In the genomic region with DNA sequence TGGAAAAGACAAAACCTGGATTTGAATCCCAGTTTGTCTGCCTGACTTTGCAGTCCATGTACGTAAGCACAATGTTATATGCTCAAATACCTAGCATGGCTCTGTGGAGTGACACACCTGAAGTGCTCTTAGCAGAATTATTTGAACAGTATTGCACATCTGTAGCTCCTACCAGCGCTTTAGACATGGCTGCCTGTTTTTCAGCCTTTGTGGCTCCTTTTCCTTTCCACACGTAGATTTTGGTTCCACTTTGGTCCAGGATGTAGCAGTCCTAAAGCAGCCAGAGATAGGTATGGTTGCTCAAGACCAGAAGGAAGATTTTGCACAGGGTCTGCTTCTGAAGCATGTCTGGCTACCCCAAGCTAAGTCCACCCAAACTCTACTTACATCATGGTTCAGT, we compare ENCODE assay signal across 28 cellular contexts.
"Had no signal": no experiment of that assay in that cellular context is flagged by ENCODE, and none has a peak within 500 bp of the region (broad histone marks: within the 10 kb centered on the region; RNA-seq: fewer than 3 reads in every experiment).

No MANE protein-coding gene starts in this region.

- H3K27ac ChIP-seq: adrenal gland, body of pancreas, brain microvascular endothelial cell, breast epithelium, VCaP had no signal

- H3K9me3 ChIP-seq: adrenal gland, body of pancreas, breast epithelium had no signal

- H3K4me3 ChIP-seq: adrenal gland, body of pancreas, breast epithelium had no signal

- H3K36me3 ChIP-seq: breast epithelium had no signal

- H3K27me3 ChIP-seq: adrenal gland, body of pancreas, brain microvascular endothelial cell, breast epithelium had no signal

- DNase-seq: activated B cell treated with CpG ODN at 0.5 μM for 24 hours; activated CD4-positive, alpha-beta memory T cell treated with anti-CD3 and anti-CD28 coated beads, Interleukin-2, amount 10 ng/mL, durations not matched to agents 7 days and 5 days; activated CD4-positive, alpha-beta T cell treated with anti-CD3 and anti-CD28 coated beads for 4 hours; activated CD4-positive, alpha-beta T cell treated with anti-CD3 and anti-CD28 coated beads, Interleukin-2, amount 10 ng/mL, durations not matched to agents 7 days and 5 days; activated CD4-positive, alpha-beta T cell treated with anti-CD3 and anti-CD28 coated beads, Interleukin-2, amount 50 U/mL, for 48 hours; activated CD4-positive, CD25-positive, alpha-beta regulatory T cell treated with anti-CD3 and anti-CD28 coated beads, Interleukin-2, amount 50 U/mL, for 72 hours; activated CD8-positive, alpha-beta memory T cell treated with anti-CD3 and anti-CD28 coated beads for 24 hours; activated CD8-positive, alpha-beta memory T cell treated with anti-CD3 and anti-CD28 coated beads, Interleukin-2, amount 10 ng/mL, durations not matched to agents 7 days and 5 days; activated CD8-positive, alpha-beta memory T cell treated with anti-CD3 and anti-CD28 coated beads, Interleukin-2, amount 50 U/mL, for 48 hours; activated CD8-positive, alpha-beta T cell treated with anti-CD3 and anti-CD28 coated beads, Interleukin-2, amount 10 ng/mL, durations not matched to agents 7 days and 5 days; activated effector memory CD4-positive, alpha-beta T cell treated with Interleukin-2 at 50 U/mL for 16 hours; activated gamma-delta T cell; activated naive CD4-positive, alpha-beta T cell; activated naive CD4-positive, alpha-beta T cell treated with anti-CD3 and anti-CD28 coated beads for 36 hours; activated naive CD4-positive, alpha-beta T cell treated with anti-CD3 and anti-CD28 coated beads, Interleukin-2, amount 50 U/mL, for 16 hours; activated naive CD8-positive, alpha-beta T cell treated with anti-CD3 and anti-CD28 coated beads for 36 hours; activated T-cell treated with anti-CD3 and anti-CD28 coated beads, Interleukin-2, amount 50 U/mL, for 24 hours; activated T-cell treated with anti-CD3 and anti-CD28 coated beads, Interleukin-2, amount 50 U/mL, for 48 hours; adrenal gland; amniotic stem cell; aorta; body of pancreas; brain microvascular endothelial cell; central memory CD4-positive, alpha-beta T cell; T-helper 2 cell; T-helper 9 cell had no signal

- H3K4me1 ChIP-seq: body of pancreas, breast epithelium had no signal
